In the genomic region with DNA sequence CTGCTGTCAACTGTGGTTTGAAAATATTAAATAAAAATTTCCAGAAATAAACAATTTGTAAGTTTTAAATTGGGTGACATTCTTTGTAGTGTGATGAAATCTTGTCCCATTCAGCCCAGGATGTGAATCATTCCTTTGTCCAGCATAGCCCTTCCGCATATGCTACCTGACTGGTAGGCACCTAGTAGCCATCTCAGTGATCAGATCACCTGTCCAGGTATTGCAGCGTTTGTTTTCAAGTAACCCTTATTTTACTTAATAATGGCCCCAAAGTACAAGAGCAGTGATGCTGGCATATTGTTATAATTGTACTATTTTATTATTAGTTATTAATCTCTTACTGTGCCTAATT, we compare ENCODE assay signal across 11 cellular contexts.
A peak's percentile ranks its signal among the peaks of the same experiment; 100 is the strongest.
DNase-seq lines count a peak whose midpoint lies in the region; ATAC-seq and TF ChIP-seq lines count a peak whose summit lies in the region.
"Had no signal": no experiment of that assay in that cellular context is flagged by ENCODE, and none has a peak within 500 bp of the region (broad histone marks: within the 10 kb centered on the region; RNA-seq: fewer than 3 reads in every experiment).

No MANE protein-coding gene starts in this region.

- H3K9me3 ChIP-seq in colonic mucosa: no peaks in the 10 kb centered on the region
- H3K9me3 ChIP-seq: heart left ventricle had no signal

- H3K4me3 ChIP-seq in colonic mucosa: no peak overlapping the region
- H3K4me3 ChIP-seq: heart left ventricle had no signal

- no peaks in the 10 kb centered on the region for H3K36me3 ChIP-seq in colonic mucosa
- H3K36me3 ChIP-seq: heart left ventricle had no signal

- no peaks in the 10 kb centered on the region for H3K36me3 Mint-ChIP-seq in activated T-cell treated with anti-CD3 and anti-CD28 coated beads, Interleukin-2, amount 50 U/mL, for 72 hours (ENCODE audit: insufficient read depth in 2 of 2)
- no peaks in the 10 kb centered on the region for H3K36me3 Mint-ChIP-seq in T-cell
- peaks cover 6% of the 10 kb centered on the region for H3K36me3 Mint-ChIP-seq in stimulated activated effector memory CD8-positive, alpha-beta T cell treated with anti-CD3 and anti-CD28 coated beads, Interleukin-12 subunit alpha, Interleukin-12 subunit beta, amount 100 ng/mL, for 72 hours

- TF ChIP-seq CTCF in colonic mucosa (IDR thresholded peaks at IDR 0.05): no peak

- H3K27me3 ChIP-seq in colonic mucosa: no peaks in the 10 kb centered on the region
- H3K27me3 ChIP-seq: heart left ventricle had no signal

- H3K27ac Mint-ChIP-seq in activated T-cell treated with anti-CD3 and anti-CD28 coated beads, Interleukin-2, amount 50 U/mL, for 72 hours: peak overlapping the region; percentile 83
- H3K27ac Mint-ChIP-seq in T-cell: peak overlapping the region; percentile 84 to 86
- H3K27ac Mint-ChIP-seq in stimulated activated effector memory CD8-positive, alpha-beta T cell treated with anti-CD3 and anti-CD28 coated beads, Interleukin-12 subunit alpha, Interleukin-12 subunit beta, amount 100 ng/mL, for 72 hours: peak overlapping the region; percentile 82

- CTCF ChIA-PET in T-cell (lab: Charles Lee): no interaction called here

- no peaks in the 10 kb centered on the region for H3K27me3 Mint-ChIP-seq in activated T-cell treated with anti-CD3 and anti-CD28 coated beads, Interleukin-2, amount 50 U/mL, for 72 hours (ENCODE audit: low read depth)
- no peaks in the 10 kb centered on the region for H3K27me3 Mint-ChIP-seq in T-cell

- H3K9ac ChIP-seq in colonic mucosa (ENCODE audit: low read depth in 2 of 2, low read length in 2 of 2): no peak overlapping the region

- H3K27ac ChIP-seq in colonic mucosa: no peak overlapping the region

- intact Hi-C loops in colonic mucosa (cut with DNase I): no loop called here

- H3K9me3 Mint-ChIP-seq in activated T-cell treated with anti-CD3 and anti-CD28 coated beads, Interleukin-2, amount 50 U/mL, for 72 hours: no peaks in the 10 kb centered on the region
- H3K9me3 Mint-ChIP-seq in T-cell: peaks cover 0 to 3% (median 0%) of the 10 kb centered on the region in 3 donors
- no peaks in the 10 kb centered on the region for H3K9me3 Mint-ChIP-seq in stimulated activated effector memory CD8-positive, alpha-beta T cell treated with anti-CD3 and anti-CD28 coated beads, Interleukin-12 subunit alpha, Interleukin-12 subunit beta, amount 100 ng/mL, for 72 hours

- no peak for DNase-seq in activated T-cell treated with anti-CD3 and anti-CD28 coated beads, Interleukin-2, amount 50 U/mL, for 72 hours
- DNase-seq in activated T-cell treated with anti-CD3 and anti-CD28 coated beads, Interleukin-2, amount 50 U/mL, for 1 hour: no peak
- DNase-seq in T-cell: no peak
- no peak for DNase-seq in stimulated activated effector memory CD8-positive, alpha-beta T cell treated with anti-CD3 and anti-CD28 coated beads, Interleukin-12 subunit alpha, Interleukin-12 subunit beta, amount 100 ng/mL, for 72 hours (ENCODE audit: low spot score in 2 of 2)
- no peak for DNase-seq in NCI-H446 treated with DMSO at 0.1 percent for 48 hours (lab: John Stamatoyannopoulos, UW)
- no peak for DNase-seq in NCI-H82 treated with DMSO at 0.1 percent for 48 hours (lab: John Stamatoyannopoulos, UW; ENCODE audit: unreplicated experiment)
- DNase-seq in colonic mucosa: no peak
- DNase-seq: heart left ventricle, NCI-H1930, nucleus accumbens had no signal

- H3K4me1 Mint-ChIP-seq in activated T-cell treated with anti-CD3 and anti-CD28 coated beads, Interleukin-2, amount 50 U/mL, for 72 hours (ENCODE audit: low read depth): peaks cover 60% of the 10 kb centered on the region
- peaks cover 41 to 60% (median 56%) of the 10 kb centered on the region in 3 donors for H3K4me1 Mint-ChIP-seq in T-cell
- peaks cover 41% of the 10 kb centered on the region for H3K4me1 Mint-ChIP-seq in stimulated activated effector memory CD8-positive, alpha-beta T cell treated with anti-CD3 and anti-CD28 coated beads, Interleukin-12 subunit alpha, Interleukin-12 subunit beta, amount 100 ng/mL, for 72 hours

- peak overlapping the region; percentile 54 to 58 for H3K4me3 Mint-ChIP-seq in activated T-cell treated with anti-CD3 and anti-CD28 coated beads, Interleukin-2, amount 50 U/mL, for 72 hours
- peak overlapping the region; percentile 44 to 51 (median 46) for H3K4me3 Mint-ChIP-seq in T-cell
- H3K4me3 Mint-ChIP-seq in stimulated activated effector memory CD8-positive, alpha-beta T cell treated with anti-CD3 and anti-CD28 coated beads, Interleukin-12 subunit alpha, Interleukin-12 subunit beta, amount 100 ng/mL, for 72 hours: peak overlapping the region; percentile 66

- peak; percentile 35 to 56 for ATAC-seq in activated T-cell treated with anti-CD3 and anti-CD28 coated beads, Interleukin-2, amount 50 U/mL, for 72 hours (replicated peaks in 1 of 2)
- ATAC-seq in HG02759 (IDR thresholded peaks at IDR 0.05; ENCODE audit: unreplicated experiment): peak; percentile 1
- ATAC-seq in T-cell (replicated peaks in 1 of 4): peak in 1 of 4 experiments; percentile 9
- ATAC-seq in stimulated activated effector memory CD8-positive, alpha-beta T cell treated with anti-CD3 and anti-CD28 coated beads, Interleukin-12 subunit alpha, Interleukin-12 subunit beta, amount 100 ng/mL, for 72 hours: peak; percentile 20
- ATAC-seq: heart left ventricle had no signal

- no peaks in the 10 kb centered on the region for H3K4me1 ChIP-seq in colonic mucosa

- POLR2A ChIA-PET in T-cell (lab: Charles Lee): interaction anchor here in 1 of 2 donors (0.6 kb wide), 1 partner anchor 372 kb away, joined by 5 read pairs; no protein-coding TSS in a partner anchor
